In the genomic region with DNA sequence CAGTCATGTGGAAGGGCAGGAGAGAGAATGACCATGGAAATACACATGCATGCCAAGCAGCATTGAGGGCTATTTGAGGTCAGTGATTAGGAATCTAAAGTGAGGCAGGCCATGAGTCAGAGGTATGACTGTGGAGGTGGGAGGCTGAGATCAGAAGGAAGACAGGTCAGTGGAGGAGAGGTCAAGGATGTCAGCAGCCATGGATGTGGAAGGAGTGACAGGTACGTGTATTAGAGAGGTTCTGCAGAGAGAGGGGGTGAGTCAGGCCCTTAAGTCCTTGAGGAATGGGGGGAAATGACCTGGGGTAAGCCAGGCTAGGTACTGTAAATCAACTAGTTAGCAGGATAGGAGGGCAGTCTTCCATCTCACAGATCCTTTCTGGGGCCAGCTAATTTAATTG, we compare ENCODE assay signal across 2 cellular contexts.
TF ChIP-seq lines count a peak whose summit lies in the region.

No MANE protein-coding gene starts in this region.

TF ChIP-seq in HCT116, 20 proteins besides CTCF, POLR2A, EP300 and RAD21 (continued from another document):
- TF ChIP-seq REST (IDR thresholded peaks at IDR 0.05; ENCODE audit: low read depth) (no peak), TCF7L2 (IDR thresholded peaks at IDR 0.05; ENCODE audit: borderline replicate concordance, extremely low read depth, insufficient read depth, insufficient read length) (peak; percentile 86), FOSL1 (IDR thresholded peaks at IDR 0.05; ENCODE audit: low read depth) (peak; percentile 89), ELF1 (IDR thresholded peaks at IDR 0.05; ENCODE audit: borderline replicate concordance, low read depth) (no peak), CBX3 (IDR thresholded peaks at IDR 0.05; ENCODE audit: low read depth) (peak; percentile 88), POLR2AphosphoS5 (IDR thresholded peaks at IDR 0.05; ENCODE audit: low read depth, low read length) (no peak), ZFX (IDR thresholded peaks at IDR 0.05) (no peak), ZNF274 (IDR thresholded peaks at IDR 0.05; ENCODE audit: low read depth, low read length) (no peak), EZH2phosphoT487 (IDR thresholded peaks at IDR 0.05; ENCODE audit: borderline replicate concordance) (no peak), CEBPB (IDR thresholded peaks at IDR 0.05; ENCODE audit: low read depth) (peak; percentile 49; the same call in 1 of the 2 replicates), ZBTB33 (IDR thresholded peaks at IDR 0.05; ENCODE audit: extremely low read depth, insufficient replicate concordance, low read length) (no peak), ATF3 (IDR thresholded peaks at IDR 0.05) (no peak), SRF (IDR thresholded peaks at IDR 0.05; ENCODE audit: low read depth) (no peak), YY1 (IDR thresholded peaks at IDR 0.05; ENCODE audit: extremely low read depth, insufficient replicate concordance, low read depth, low read length) (peak; percentile 25), EGR1 (IDR thresholded peaks at IDR 0.05; ENCODE audit: low read depth) (peak; percentile 81), SP1 (IDR thresholded peaks at IDR 0.05; ENCODE audit: low read depth) (peak; percentile 90), SIN3A (IDR thresholded peaks at IDR 0.05; ENCODE audit: low read depth) (peak; percentile 76), EZH2 (IDR thresholded peaks at IDR 0.05) (no peak)
- TF ChIP-seq, protein P1, sequence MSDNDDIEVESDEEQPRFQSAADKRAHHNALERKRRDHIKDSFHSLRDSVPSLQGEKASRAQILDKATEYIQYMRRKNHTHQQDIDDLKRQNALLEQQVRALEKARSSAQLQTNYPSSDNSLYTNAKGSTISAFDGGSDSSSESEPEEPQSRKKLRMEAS (IDR thresholded peaks at IDR 0.05): peak; percentile 69

TF ChIP-seq in K562, 482 proteins besides CTCF, POLR2A, EP300 and RAD21 (continued from another document and continues in another):
- TF ChIP-seq, protein P2, sequence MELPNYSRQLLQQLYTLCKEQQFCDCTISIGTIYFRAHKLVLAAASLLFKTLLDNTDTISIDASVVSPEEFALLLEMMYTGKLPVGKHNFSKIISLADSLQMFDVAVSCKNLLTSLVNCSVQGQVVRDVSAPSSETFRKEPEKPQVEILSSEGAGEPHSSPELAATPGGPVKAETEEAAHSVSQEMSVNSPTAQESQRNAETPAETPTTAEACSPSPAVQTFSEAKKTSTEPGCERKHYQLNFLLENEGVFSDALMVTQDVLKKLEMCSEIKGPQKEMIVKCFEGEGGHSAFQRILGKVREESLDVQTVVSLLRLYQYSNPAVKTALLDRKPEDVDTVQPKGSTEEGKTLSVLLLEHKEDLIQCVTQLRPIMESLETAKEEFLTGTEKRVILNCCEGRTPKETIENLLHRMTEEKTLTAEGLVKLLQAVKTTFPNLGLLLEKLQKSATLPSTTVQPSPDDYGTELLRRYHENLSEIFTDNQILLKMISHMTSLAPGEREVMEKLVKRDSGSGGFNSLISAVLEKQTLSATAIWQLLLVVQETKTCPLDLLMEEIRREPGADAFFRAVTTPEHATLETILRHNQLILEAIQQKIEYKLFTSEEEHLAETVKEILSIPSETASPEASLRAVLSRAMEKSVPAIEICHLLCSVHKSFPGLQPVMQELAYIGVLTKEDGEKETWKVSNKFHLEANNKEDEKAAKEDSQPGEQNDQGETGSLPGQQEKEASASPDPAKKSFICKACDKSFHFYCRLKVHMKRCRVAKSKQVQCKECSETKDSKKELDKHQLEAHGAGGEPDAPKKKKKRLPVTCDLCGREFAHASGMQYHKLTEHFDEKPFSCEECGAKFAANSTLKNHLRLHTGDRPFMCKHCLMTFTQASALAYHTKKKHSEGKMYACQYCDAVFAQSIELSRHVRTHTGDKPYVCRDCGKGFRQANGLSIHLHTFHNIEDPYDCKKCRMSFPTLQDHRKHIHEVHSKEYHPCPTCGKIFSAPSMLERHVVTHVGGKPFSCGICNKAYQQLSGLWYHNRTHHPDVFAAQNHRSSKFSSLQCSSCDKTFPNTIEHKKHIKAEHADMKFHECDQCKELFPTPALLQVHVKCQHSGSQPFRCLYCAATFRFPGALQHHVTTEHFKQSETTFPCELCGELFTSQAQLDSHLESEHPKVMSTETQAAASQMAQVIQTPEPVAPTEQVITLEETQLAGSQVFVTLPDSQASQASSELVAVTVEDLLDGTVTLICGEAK (IDR thresholded peaks at IDR 0.05): no peak
- TF ChIP-seq, protein P2 (CRISPR knock-in tag; IDR thresholded peaks at IDR 0.05): no peak
- no peak for TF ChIP-seq ZNF197 (CRISPR knock-in tag; IDR thresholded peaks at IDR 0.05; ENCODE audit: low read depth)
- TF ChIP-seq MITF (IDR thresholded peaks at IDR 0.05): no peak
- TF ChIP-seq SMAD3 (CRISPR knock-in tag; conservative IDR thresholded peaks at IDR 0.05): no peak
- TF ChIP-seq, protein P3, sequence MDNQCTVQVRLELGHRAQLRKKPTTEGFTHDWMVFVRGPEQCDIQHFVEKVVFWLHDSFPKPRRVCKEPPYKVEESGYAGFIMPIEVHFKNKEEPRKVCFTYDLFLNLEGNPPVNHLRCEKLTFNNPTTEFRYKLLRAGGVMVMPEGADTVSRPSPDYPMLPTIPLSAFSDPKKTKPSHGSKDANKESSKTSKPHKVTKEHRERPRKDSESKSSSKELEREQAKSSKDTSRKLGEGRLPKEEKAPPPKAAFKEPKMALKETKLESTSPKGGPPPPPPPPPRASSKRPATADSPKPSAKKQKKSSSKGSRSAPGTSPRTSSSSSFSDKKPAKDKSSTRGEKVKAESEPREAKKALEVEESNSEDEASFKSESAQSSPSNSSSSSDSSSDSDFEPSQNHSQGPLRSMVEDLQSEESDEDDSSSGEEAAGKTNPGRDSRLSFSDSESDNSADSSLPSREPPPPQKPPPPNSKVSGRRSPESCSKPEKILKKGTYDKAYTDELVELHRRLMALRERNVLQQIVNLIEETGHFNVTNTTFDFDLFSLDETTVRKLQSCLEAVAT (IDR thresholded peaks at IDR 0.05): 0 out of 4 replicates have a peak, but pooled peaks have one; percentile 22 to 36
- TF ChIP-seq, protein P4, sequence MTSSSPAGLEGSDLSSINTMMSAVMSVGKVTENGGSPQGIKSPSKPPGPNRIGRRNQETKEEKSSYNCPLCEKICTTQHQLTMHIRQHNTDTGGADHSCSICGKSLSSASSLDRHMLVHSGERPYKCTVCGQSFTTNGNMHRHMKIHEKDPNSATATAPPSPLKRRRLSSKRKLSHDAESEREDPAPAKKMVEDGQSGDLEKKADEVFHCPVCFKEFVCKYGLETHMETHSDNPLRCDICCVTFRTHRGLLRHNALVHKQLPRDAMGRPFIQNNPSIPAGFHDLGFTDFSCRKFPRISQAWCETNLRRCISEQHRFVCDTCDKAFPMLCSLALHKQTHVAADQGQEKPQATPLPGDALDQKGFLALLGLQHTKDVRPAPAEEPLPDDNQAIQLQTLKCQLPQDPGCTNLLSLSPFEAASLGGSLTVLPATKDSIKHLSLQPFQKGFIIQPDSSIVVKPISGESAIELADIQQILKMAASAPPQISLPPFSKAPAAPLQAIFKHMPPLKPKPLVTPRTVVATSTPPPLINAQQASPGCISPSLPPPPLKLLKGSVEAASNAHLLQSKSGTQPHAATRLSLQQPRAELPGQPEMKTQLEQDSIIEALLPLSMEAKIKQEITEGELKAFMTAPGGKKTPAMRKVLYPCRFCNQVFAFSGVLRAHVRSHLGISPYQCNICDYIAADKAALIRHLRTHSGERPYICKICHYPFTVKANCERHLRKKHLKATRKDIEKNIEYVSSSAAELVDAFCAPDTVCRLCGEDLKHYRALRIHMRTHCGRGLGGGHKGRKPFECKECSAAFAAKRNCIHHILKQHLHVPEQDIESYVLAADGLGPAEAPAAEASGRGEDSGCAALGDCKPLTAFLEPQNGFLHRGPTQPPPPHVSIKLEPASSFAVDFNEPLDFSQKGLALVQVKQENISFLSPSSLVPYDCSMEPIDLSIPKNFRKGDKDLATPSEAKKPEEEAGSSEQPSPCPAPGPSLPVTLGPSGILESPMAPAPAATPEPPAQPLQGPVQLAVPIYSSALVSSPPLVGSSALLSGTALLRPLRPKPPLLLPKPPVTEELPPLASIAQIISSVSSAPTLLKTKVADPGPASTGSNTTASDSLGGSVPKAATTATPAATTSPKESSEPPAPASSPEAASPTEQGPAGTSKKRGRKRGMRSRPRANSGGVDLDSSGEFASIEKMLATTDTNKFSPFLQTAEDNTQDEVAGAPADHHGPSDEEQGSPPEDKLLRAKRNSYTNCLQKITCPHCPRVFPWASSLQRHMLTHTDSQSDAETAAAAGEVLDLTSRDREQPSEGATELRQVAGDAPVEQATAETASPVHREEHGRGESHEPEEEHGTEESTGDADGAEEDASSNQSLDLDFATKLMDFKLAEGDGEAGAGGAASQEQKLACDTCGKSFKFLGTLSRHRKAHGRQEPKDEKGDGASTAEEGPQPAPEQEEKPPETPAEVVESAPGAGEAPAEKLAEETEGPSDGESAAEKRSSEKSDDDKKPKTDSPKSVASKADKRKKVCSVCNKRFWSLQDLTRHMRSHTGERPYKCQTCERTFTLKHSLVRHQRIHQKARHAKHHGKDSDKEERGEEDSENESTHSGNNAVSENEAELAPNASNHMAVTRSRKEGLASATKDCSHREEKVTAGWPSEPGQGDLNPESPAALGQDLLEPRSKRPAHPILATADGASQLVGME (CRISPR knock-in tag; IDR thresholded peaks at IDR 0.05): no peak
- TF ChIP-seq, protein P5, sequence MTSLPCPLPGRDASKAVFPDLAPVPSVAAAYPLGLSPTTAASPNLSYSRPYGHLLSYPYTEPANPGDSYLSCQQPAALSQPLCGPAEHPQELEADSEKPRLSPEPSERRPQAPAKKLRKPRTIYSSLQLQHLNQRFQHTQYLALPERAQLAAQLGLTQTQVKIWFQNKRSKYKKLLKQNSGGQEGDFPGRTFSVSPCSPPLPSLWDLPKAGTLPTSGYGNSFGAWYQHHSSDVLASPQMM (CRISPR knock-in tag; IDR thresholded peaks at IDR 0.05): no peak
- TF ChIP-seq NFE2 (IDR thresholded peaks at IDR 0.05; ENCODE audit: low read depth): peak; percentile 44; the same call in 1 of the 2 replicates
- TF ChIP-seq SMARCC2 (IDR thresholded peaks at IDR 0.05; ENCODE audit: low read depth): peak; percentile 51; the same call in 1 of the 2 replicates
- no peak for TF ChIP-seq RAD51 (IDR thresholded peaks at IDR 0.05; ENCODE audit: borderline replicate concordance, low read depth)
- TF ChIP-seq TAF7 (tag; IDR thresholded peaks at IDR 0.05): no peak
- TF ChIP-seq CBFA2T3 (IDR thresholded peaks at IDR 0.05): peak; percentile 58
- peak; percentile 86 for TF ChIP-seq SMARCE1 (IDR thresholded peaks at IDR 0.05)
- TF ChIP-seq, protein P6, sequence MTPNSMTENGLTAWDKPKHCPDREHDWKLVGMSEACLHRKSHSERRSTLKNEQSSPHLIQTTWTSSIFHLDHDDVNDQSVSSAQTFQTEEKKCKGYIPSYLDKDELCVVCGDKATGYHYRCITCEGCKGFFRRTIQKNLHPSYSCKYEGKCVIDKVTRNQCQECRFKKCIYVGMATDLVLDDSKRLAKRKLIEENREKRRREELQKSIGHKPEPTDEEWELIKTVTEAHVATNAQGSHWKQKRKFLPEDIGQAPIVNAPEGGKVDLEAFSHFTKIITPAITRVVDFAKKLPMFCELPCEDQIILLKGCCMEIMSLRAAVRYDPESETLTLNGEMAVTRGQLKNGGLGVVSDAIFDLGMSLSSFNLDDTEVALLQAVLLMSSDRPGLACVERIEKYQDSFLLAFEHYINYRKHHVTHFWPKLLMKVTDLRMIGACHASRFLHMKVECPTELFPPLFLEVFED (CRISPR knock-in tag; conservative IDR thresholded peaks at IDR 0.05): peak; percentile 69; the same call in 1 of the 2 replicates
- peak; percentile 82 for TF ChIP-seq SMARCA4 (IDR thresholded peaks at IDR 0.05)
- TF ChIP-seq ZNF24 (IDR thresholded peaks at IDR 0.05): no peak
- no peak for TF ChIP-seq CBX5 (IDR thresholded peaks at IDR 0.05; ENCODE audit: borderline replicate concordance, low read depth)
- peak; percentile 90 for TF ChIP-seq JUN (IDR thresholded peaks at IDR 0.05; ENCODE audit: borderline replicate concordance, low read depth, low read length)
- TF ChIP-seq JUN (CRISPR knock-in tag; IDR thresholded peaks at IDR 0.05; ENCODE audit: borderline replicate concordance): no peak
- TF ChIP-seq BCL6 (CRISPR knock-in tag; IDR thresholded peaks at IDR 0.05): no peak
